Comparison of ENCODE assay signal across 20 cellular contexts in genomic region chr10:127016331-127016730, GRCh38.
DNase-seq lines count a peak whose midpoint lies in the region; FAIRE-seq and TF ChIP-seq lines count a peak whose summit lies in the region.
"Had no signal": no experiment of that assay in that cellular context is flagged by ENCODE, and none has a peak within 500 bp of the region (broad histone marks: within the 10 kb centered on the region; RNA-seq: fewer than 3 reads in every experiment).

No MANE protein-coding gene starts in this region.

- no peak overlapping the region for H2BK15ac ChIP-seq in H1 (ENCODE audit: low read length)
- H2BK15ac ChIP-seq in neuronal stem cell (ENCODE audit: low read length), result no peak overlapping the region

- peaks cover 0 to 3% (median 0%) of the 10 kb centered on the region in 4 experiments; a peak in 2 of 7 replicates for H3K4me1 ChIP-seq in H1 (replicated peaks in 1 of 4; ENCODE audit: control insufficient read depth in 3 of 4, insufficient read depth in 4 of 4, low read length in 3 of 4)
- H3K4me1 ChIP-seq in neuronal stem cell (ENCODE audit: control insufficient read depth in 2 of 2, insufficient read depth in 1 of 2, low read depth in 1 of 2, low read length in 2 of 2), result peaks cover 0 to 17% of the 10 kb centered on the region in 2 donors
- H3K4me1 ChIP-seq: BE2C had no signal

- H2BK5ac ChIP-seq in H1 (ENCODE audit: low read depth, low read length) (no peak overlapping the region), neuronal stem cell (ENCODE audit: low read length) (no peak overlapping the region)

- TF ChIP-seq RAD21 in H1 (IDR thresholded peaks at IDR 0.05 in 1 of 2, conservative IDR thresholded peaks at IDR 0.05 in 1 of 2; ENCODE audit: low read depth in 2 of 2, low read length in 2 of 2), result no peak

- H3K27ac ChIP-seq in H1 (ENCODE audit: low read depth, low read length) (no peak overlapping the region), neuronal stem cell (replicated peaks; ENCODE audit: low read length) (no peak overlapping the region)
- H3K27ac ChIP-seq: 22Rv1; BLaER1 treated with 17β-estradiol and CSF1 and Interleukin-3, amounts not matched to agents 10 nM and 100 nM; GM23248 had no signal

- no peak overlapping the region for H4K8ac ChIP-seq in H1 (ENCODE audit: extremely low read depth, insufficient read depth, low read length)
- no peak overlapping the region for H4K8ac ChIP-seq in neuronal stem cell (ENCODE audit: low read depth, low read length)

- peaks cover 4% of the 10 kb centered on the region; the same call in 1 of the 2 replicates for H3K79me1 ChIP-seq in H1 (ENCODE audit: low read depth, low read length)
- H3K79me1 ChIP-seq in neuronal stem cell (ENCODE audit: low read depth, low read length), result no peaks in the 10 kb centered on the region

- no peak overlapping the region for H2AFZ ChIP-seq in H1 (ENCODE audit: low read length)
- H2AFZ ChIP-seq in neuronal stem cell (ENCODE audit: low read length), result no peak overlapping the region
- H2AFZ ChIP-seq: GM23248 had no signal

- peaks cover 10% of the 10 kb centered on the region for H3K23me2 ChIP-seq in H1 (ENCODE audit: low read depth, low read length)

- TF ChIP-seq CTCF in H1 (IDR thresholded peaks at IDR 0.05; ENCODE audit: control extremely low read depth in 1 of 3, insufficient read depth in 1 of 3, low read depth in 1 of 3, low read length in 3 of 3), result no peak

- H2BK12ac ChIP-seq in H1 (ENCODE audit: low read depth, low read length) (no peak overlapping the region), neuronal stem cell (ENCODE audit: low read length) (no peak overlapping the region)

- H4K5ac ChIP-seq in H1 (ENCODE audit: insufficient read length, low read depth, low read length), result no peak overlapping the region

- peak; percentile 10 for DNase-seq in DMS53 (lab: John Stamatoyannopoulos, UW)
- DNase-seq in DMS53 treated with DMSO at 0.1 percent for 48 hours (lab: John Stamatoyannopoulos, UW; ENCODE audit: unreplicated experiment), result no peak
- DNase-seq in H1 (ENCODE audit: low read depth in 1 of 2, low spot score in 2 of 2), result no peak
- no peak for DNase-seq in neuronal stem cell (ENCODE audit: low spot score)
- DNase-seq in NCI-H2171 treated with DMSO at 0.1 percent for 48 hours (lab: John Stamatoyannopoulos, UW), result no peak
- no peak for DNase-seq in NCI-H774 (lab: John Stamatoyannopoulos, UW)
- DNase-seq: AML-193; BE2C; CD4-positive, alpha-beta T cell; CD8-positive, alpha-beta memory T cell; DMS 273 treated with DMSO at 0.1 percent for 48 hours; DND-41; GM23248; H9 had no signal

- H4K91ac ChIP-seq in H1 (replicated peaks; ENCODE audit: insufficient read length, low read length) (no peak overlapping the region), neuronal stem cell (ENCODE audit: low read depth, low read length, poor library complexity) (no peak overlapping the region)

- no peak for TF ChIP-seq EP300 in H1 (IDR thresholded peaks at IDR 0.05; ENCODE audit: borderline replicate concordance in 1 of 2, low read depth in 2 of 2, low read length in 2 of 2)

- peak overlapping the region; percentile 96 for H3K56ac ChIP-seq in H1 (replicated peaks; ENCODE audit: insufficient read length, low read depth, low read length)

- no peak overlapping the region for H3K9ac ChIP-seq in H1 (replicated peaks in 1 of 4; ENCODE audit: extremely low read depth in 1 of 4, low read depth in 3 of 4, low read length in 3 of 4)
- H3K9ac ChIP-seq in neuronal stem cell (ENCODE audit: low read depth, low read length, poor library complexity), result no peak overlapping the region
- H3K9ac ChIP-seq: BLaER1 treated with 17β-estradiol and CSF1 and Interleukin-3, amounts not matched to agents 10 nM and 100 nM; GM23248 had no signal

- no peak overlapping the region for H3K4me2 ChIP-seq in H1 (ENCODE audit: insufficient read depth in 1 of 2, low read depth in 2 of 2, low read length in 2 of 2)
- no peak overlapping the region for H3K4me2 ChIP-seq in neuronal stem cell (ENCODE audit: insufficient read depth, low read length, poor library complexity, severe bottlenecking)
- H3K4me2 ChIP-seq: BLaER1 treated with 17β-estradiol and CSF1 and Interleukin-3, amounts not matched to agents 10 nM and 100 nM had no signal

- H3K14ac ChIP-seq in H1 (ENCODE audit: insufficient read length) (no peak overlapping the region), neuronal stem cell (ENCODE audit: low read length) (no peak overlapping the region)

- POLR2A ChIA-PET in H1 (lab: Charles Lee; ENCODE audit: partially characterized antibody), result no interaction called here

- no peak overlapping the region for H3K4ac ChIP-seq in H1 (replicated peaks; ENCODE audit: insufficient read length, low read depth, low read length)
- H3K4ac ChIP-seq in neuronal stem cell (ENCODE audit: low read length), result no peak overlapping the region

- H2BK20ac ChIP-seq in H1 (ENCODE audit: low read length), result no peak overlapping the region

- H3K27me3 ChIP-seq in H1 (replicated peaks in 1 of 4; ENCODE audit: control insufficient read depth in 3 of 4, extremely low read depth in 1 of 4, insufficient read depth in 3 of 4, low read length in 3 of 4), result no peaks in the 10 kb centered on the region
- no peaks in the 10 kb centered on the region for H3K27me3 ChIP-seq in neuronal stem cell (ENCODE audit: control insufficient read depth in 3 of 3, insufficient read depth in 3 of 3, low read depth in 1 of 3, low read length in 3 of 3)
- H3K27me3 ChIP-seq: BE2C; BLaER1 treated with 17β-estradiol and CSF1 and Interleukin-3, amounts not matched to agents 10 nM and 100 nM had no signal

- H2BK120ac ChIP-seq in H1 (replicated peaks; ENCODE audit: low read depth, low read length), result no peak overlapping the region
- no peak overlapping the region for H2BK120ac ChIP-seq in neuronal stem cell (ENCODE audit: low read depth, low read length)

- H3K36me3 ChIP-seq in H1 (ENCODE audit: control insufficient read depth in 2 of 4, insufficient read depth in 4 of 4, low read length in 3 of 4), result peaks cover 0 to 23% (median 5%) of the 10 kb centered on the region in 4 experiments; a peak in 4 of 8 replicates
- H3K36me3 ChIP-seq in neuronal stem cell (replicated peaks in 1 of 2; ENCODE audit: control insufficient read depth in 2 of 2, insufficient read depth in 2 of 2, low read length in 2 of 2), result peaks cover 8 to 82% of the 10 kb centered on the region in 2 donors
- H3K36me3 ChIP-seq: BE2C; BLaER1 treated with 17β-estradiol and CSF1 and Interleukin-3, amounts not matched to agents 10 nM and 100 nM had no signal

- CTCF ChIA-PET in H1 (lab: Charles Lee; ENCODE audit: partially characterized antibody), result no interaction called here

- no peak overlapping the region for H2AK5ac ChIP-seq in H1 (ENCODE audit: low read depth, low read length)
- H2AK5ac ChIP-seq in neuronal stem cell (ENCODE audit: low read depth, low read length), result no peak overlapping the region

- TF ChIP-seq POLR2A in H1 (IDR thresholded peaks at IDR 0.05; ENCODE audit: control extremely low read depth in 1 of 2, low read depth in 2 of 2, low read length in 2 of 2), result no peak

- no peaks in the 10 kb centered on the region for H3K9me3 ChIP-seq in H1 (ENCODE audit: insufficient read depth in 2 of 2, low read depth in 1 of 2, low read length in 1 of 2)
- no peaks in the 10 kb centered on the region for H3K9me3 ChIP-seq in neuronal stem cell (replicated peaks in 1 of 2; ENCODE audit: control insufficient read depth in 2 of 2, insufficient read depth in 1 of 2, low read depth in 1 of 2, low read length in 2 of 2)
- H3K9me3 ChIP-seq: BE2C; BLaER1 treated with 17β-estradiol and CSF1 and Interleukin-3, amounts not matched to agents 10 nM and 100 nM had no signal

- no peak overlapping the region for H3K4me3 ChIP-seq in H1 (ENCODE audit: extremely low read depth in 1 of 4, insufficient read depth in 2 of 4, low read depth in 3 of 4, low read length in 4 of 4)
- peak overlapping the region in 1 of 2 donors; percentile 33 for H3K4me3 ChIP-seq in neuronal stem cell (ENCODE audit: low read length in 2 of 2)
- H3K4me3 ChIP-seq: BLaER1 treated with 17β-estradiol and CSF1 and Interleukin-3, amounts not matched to agents 10 nM and 100 nM; GM23248 had no signal

- FAIRE-seq in H1 (lab: Jason Lieb, UNC), result no peak
- FAIRE-seq: A204.1, D721Med, G401.6, GM12892 had no signal

- H4K20me1 ChIP-seq in H1 (replicated peaks in 1 of 2; ENCODE audit: control insufficient read depth in 1 of 2, insufficient read depth in 2 of 2, low read length in 2 of 2), result peaks cover 0 to 24% of the 10 kb centered on the region in 2 experiments
- H4K20me1 ChIP-seq: BLaER1 treated with 17β-estradiol and CSF1 and Interleukin-3, amounts not matched to agents 10 nM and 100 nM had no signal

- no peaks in the 10 kb centered on the region for H3K79me2 ChIP-seq in H1 (ENCODE audit: control insufficient read depth in 1 of 2, insufficient read depth in 2 of 2, low read length in 2 of 2)

- H3K18ac ChIP-seq in H1 (ENCODE audit: extremely low read depth, low read length) (no peak overlapping the region), neuronal stem cell (ENCODE audit: low read length) (no peak overlapping the region)

- WGBS in H1 (ENCODE audit: extremely low coverage in 1 of 2, insufficient coverage in 1 of 2, insufficient read length in 1 of 2, insufficient replicate concordance in 2 of 2, low coverage in 1 of 2, low lambda C conversion rate in 2 of 2, missing lambda C conversion rate in 1 of 2), 2 experiments, result 89% methylated on average over 10 of the region's 11 CpGs; no CpG with 5 or more reads in 1 of the 2 experiments
- no CpG with 5 or more reads among the region's 11 CpGs for WGBS in neuronal stem cell (ENCODE audit: extremely low coverage in 2 of 2, insufficient read length in 2 of 2, insufficient replicate concordance in 1 of 2), 2 donors

- H3K23ac ChIP-seq in H1 (ENCODE audit: insufficient read length) (no peak overlapping the region), neuronal stem cell (ENCODE audit: low read depth, low read length, poor library complexity) (peak overlapping the region; percentile 5)

TF ChIP-seq in H1, 55 proteins besides CTCF, POLR2A, EP300 and RAD21 (continues in another document):
- no peak for TF ChIP-seq RFX5 (IDR thresholded peaks at IDR 0.05; ENCODE audit: borderline replicate concordance, low read depth, low read length)
- no peak for TF ChIP-seq SP4 (IDR thresholded peaks at IDR 0.05; ENCODE audit: low read length)
- no peak for TF ChIP-seq SAP30 (IDR thresholded peaks at IDR 0.05; ENCODE audit: insufficient read depth, insufficient replicate concordance, low read length)
- no peak for TF ChIP-seq TEAD4 (IDR thresholded peaks at IDR 0.05; ENCODE audit: low read depth, low read length)
- TF ChIP-seq CREB1 (IDR thresholded peaks at IDR 0.05), result no peak
- no peak for TF ChIP-seq FOSL1 (IDR thresholded peaks at IDR 0.05; ENCODE audit: insufficient read depth, low read depth, low read length)
- no peak for TF ChIP-seq TAF7 (optimal IDR thresholded peaks at IDR 0.05; ENCODE audit: borderline replicate concordance, low read depth, low read length)
- no peak for TF ChIP-seq CBX8 (IDR thresholded peaks at IDR 0.05; ENCODE audit: borderline replicate concordance, low read depth, low read length)
